Comparison of ENCODE assay signal across 8 cellular contexts in genomic region chr11:118295834-118296454, GRCh38. TPM values are rescaled to one million over a fixed set of nuclear protein-coding genes. Genes with fewer than 3 reads are reported as not detected.
DNase-seq lines count a peak whose midpoint lies in the region; ATAC-seq and TF ChIP-seq lines count a peak whose summit lies in the region.

No MANE protein-coding gene starts in this region.

- ATAC-seq in stimulated activated effector memory CD8-positive, alpha-beta T cell treated with anti-CD3 and anti-CD28 coated beads, Interleukin-12 subunit alpha, Interleukin-12 subunit beta, amount 100 ng/mL, for 72 hours: peak; percentile 83
- ATAC-seq in GM21423 (IDR thresholded peaks at IDR 0.05; ENCODE audit: unreplicated experiment) (no peak), HG03045 (IDR thresholded peaks at IDR 0.05; ENCODE audit: unreplicated experiment) (no peak)

- no peak overlapping the region for H3K4me3 Mint-ChIP-seq in activated CD4-positive, alpha-beta memory T cell treated with anti-CD3 and anti-CD28 coated beads, Interleukin-2, amount 10 ng/mL, durations not matched to agents 7 days and 5 days
- no peak overlapping the region for H3K4me3 Mint-ChIP-seq in stimulated activated effector memory CD8-positive, alpha-beta T cell treated with anti-CD3 and anti-CD28 coated beads, Interleukin-12 subunit alpha, Interleukin-12 subunit beta, amount 100 ng/mL, for 72 hours

- H3K36me3 Mint-ChIP-seq in activated CD4-positive, alpha-beta memory T cell treated with anti-CD3 and anti-CD28 coated beads, Interleukin-2, amount 10 ng/mL, durations not matched to agents 7 days and 5 days (ENCODE audit: low read depth): no peaks in the 10 kb centered on the region
- H3K36me3 Mint-ChIP-seq in stimulated activated effector memory CD8-positive, alpha-beta T cell treated with anti-CD3 and anti-CD28 coated beads, Interleukin-12 subunit alpha, Interleukin-12 subunit beta, amount 100 ng/mL, for 72 hours: no peaks in the 10 kb centered on the region

- H3K4me1 Mint-ChIP-seq in activated CD4-positive, alpha-beta memory T cell treated with anti-CD3 and anti-CD28 coated beads, Interleukin-2, amount 10 ng/mL, durations not matched to agents 7 days and 5 days: peaks cover 19% of the 10 kb centered on the region
- peaks cover 15% of the 10 kb centered on the region for H3K4me1 Mint-ChIP-seq in stimulated activated effector memory CD8-positive, alpha-beta T cell treated with anti-CD3 and anti-CD28 coated beads, Interleukin-12 subunit alpha, Interleukin-12 subunit beta, amount 100 ng/mL, for 72 hours

- CTCF ChIA-PET in activated CD4-positive, alpha-beta memory T cell treated with anti-CD3 and anti-CD28 coated beads, Interleukin-2, amount 10 ng/mL, durations not matched to agents 7 days and 5 days (lab: Charles Lee): interaction anchor here (0.5 to 4.7 kb wide), 57 partner anchors 8 to 488 kb away, joined by 3 to 73 read pairs (median 4); partner anchors contain the start of genes ARCN1, CD3D, CD3E and CD3G

- peak; percentile 48 for TF ChIP-seq CTCF in foreskin fibroblast (IDR thresholded peaks at IDR 0.05; ENCODE audit: low read depth, low read length)

- H3K9me3 Mint-ChIP-seq in activated CD4-positive, alpha-beta memory T cell treated with anti-CD3 and anti-CD28 coated beads, Interleukin-2, amount 10 ng/mL, durations not matched to agents 7 days and 5 days: no peaks in the 10 kb centered on the region
- no peaks in the 10 kb centered on the region for H3K9me3 Mint-ChIP-seq in stimulated activated effector memory CD8-positive, alpha-beta T cell treated with anti-CD3 and anti-CD28 coated beads, Interleukin-12 subunit alpha, Interleukin-12 subunit beta, amount 100 ng/mL, for 72 hours

- H3K27me3 Mint-ChIP-seq in activated CD4-positive, alpha-beta memory T cell treated with anti-CD3 and anti-CD28 coated beads, Interleukin-2, amount 10 ng/mL, durations not matched to agents 7 days and 5 days: peaks cover 1% of the 10 kb centered on the region

- H3K27ac Mint-ChIP-seq in activated CD4-positive, alpha-beta memory T cell treated with anti-CD3 and anti-CD28 coated beads, Interleukin-2, amount 10 ng/mL, durations not matched to agents 7 days and 5 days: no peak overlapping the region
- H3K27ac Mint-ChIP-seq in stimulated activated effector memory CD8-positive, alpha-beta T cell treated with anti-CD3 and anti-CD28 coated beads, Interleukin-12 subunit alpha, Interleukin-12 subunit beta, amount 100 ng/mL, for 72 hours: peak overlapping the region; percentile 64

- peak; percentile 27 for DNase-seq in DMS53 treated with DMSO at 0.1 percent for 48 hours (lab: John Stamatoyannopoulos, UW; ENCODE audit: unreplicated experiment)
- peak; percentile 68 for DNase-seq in Jurkat, Clone E6-1 (ENCODE audit: low read depth, low spot score)
- DNase-seq in activated CD4-positive, alpha-beta memory T cell treated with anti-CD3 and anti-CD28 coated beads, Interleukin-2, amount 10 ng/mL, durations not matched to agents 7 days and 5 days: peak; percentile 42
- DNase-seq in foreskin fibroblast: peak in 1 of 2 donors; percentile 48
- no peak for DNase-seq in stimulated activated effector memory CD8-positive, alpha-beta T cell treated with anti-CD3 and anti-CD28 coated beads, Interleukin-12 subunit alpha, Interleukin-12 subunit beta, amount 100 ng/mL, for 72 hours (ENCODE audit: low spot score in 2 of 2)
- no peak for DNase-seq in AG08395 (ENCODE audit: low spot score)

- POLR2A ChIA-PET in activated CD4-positive, alpha-beta memory T cell treated with anti-CD3 and anti-CD28 coated beads, Interleukin-2, amount 10 ng/mL, durations not matched to agents 7 days and 5 days (lab: Charles Lee): interaction anchor here (0.6 to 1.8 kb wide), 11 partner anchors 9 to 98 kb away, joined by 3 to 24 read pairs (median 5); partner anchors contain the start of genes CD3E, MPZL3 and UBE4A

- H3K4me3 ChIP-seq in Jurkat, Clone E6-1 (ENCODE audit: low read length): no peak overlapping the region
- no peak overlapping the region for H3K4me3 ChIP-seq in foreskin fibroblast (ENCODE audit: low read depth in 1 of 2, low read length in 2 of 2)

RNA-seq across cellular contexts. Expression of gene CD3E, which starts 8.6 kb away (rescaled TPM):
- 926 TPM for polyA plus RNA-seq in Jurkat, Clone E6-1 (2012; ENCODE audit: insufficient read depth, insufficient read length)
- 100 to 1,000 TPM; 639 to 653 TPM for total RNA-seq in activated CD4-positive, alpha-beta memory T cell treated with anti-CD3 and anti-CD28 coated beads, Interleukin-2, amount 10 ng/mL, durations not matched to agents 7 days and 5 days

RNA-seq across cellular contexts. Expression of gene MPZL2, which starts 31.8 kb away (rescaled TPM):
- not detected for polyA plus RNA-seq in Jurkat, Clone E6-1 (2012; ENCODE audit: insufficient read depth, insufficient read length)
- total RNA-seq in activated CD4-positive, alpha-beta memory T cell treated with anti-CD3 and anti-CD28 coated beads, Interleukin-2, amount 10 ng/mL, durations not matched to agents 7 days and 5 days: 1 to 10 TPM; 3.8 to 5.3 TPM

RNA-seq across cellular contexts. Expression of gene MPZL3, which starts 43.8 kb away (rescaled TPM):
- 0.73 TPM for polyA plus RNA-seq in Jurkat, Clone E6-1 (2012; ENCODE audit: insufficient read depth, insufficient read length)
- total RNA-seq in activated CD4-positive, alpha-beta memory T cell treated with anti-CD3 and anti-CD28 coated beads, Interleukin-2, amount 10 ng/mL, durations not matched to agents 7 days and 5 days: 10 to 100 TPM; 34.0 to 34.9 TPM

RNA-seq across cellular contexts. Expression of gene CD3D, which starts 46.6 kb away (rescaled TPM):
- polyA plus RNA-seq in Jurkat, Clone E6-1 (2012; ENCODE audit: insufficient read depth, insufficient read length): 2,085 TPM
- total RNA-seq in activated CD4-positive, alpha-beta memory T cell treated with anti-CD3 and anti-CD28 coated beads, Interleukin-2, amount 10 ng/mL, durations not matched to agents 7 days and 5 days: 100 to 1,000 TPM; 467 to 476 TPM

RNA-seq across cellular contexts. Expression of gene CD3G, which starts 48.2 kb away (rescaled TPM):
- 109 TPM for polyA plus RNA-seq in Jurkat, Clone E6-1 (2012; ENCODE audit: insufficient read depth, insufficient read length)
- total RNA-seq in activated CD4-positive, alpha-beta memory T cell treated with anti-CD3 and anti-CD28 coated beads, Interleukin-2, amount 10 ng/mL, durations not matched to agents 7 days and 5 days: 100 to 1,000 TPM; 223 to 225 TPM

Comparison
In these comparisons a context has a peak if more than half of its experiments do, and no peak if none do; other contexts are left out.
1. DNase-seq: peak in DMS53 treated with DMSO at 0.1 percent for 48 hours (single experiment), Jurkat, Clone E6-1 (single experiment) and activated CD4-positive, alpha-beta memory T cell treated with anti-CD3 and anti-CD28 coated beads, Interleukin-2, amount 10 ng/mL, durations not matched to agents 7 days and 5 days (single experiment); none in stimulated activated effector memory CD8-positive, alpha-beta T cell treated with anti-CD3 and anti-CD28 coated beads, Interleukin-12 subunit alpha, Interleukin-12 subunit beta, amount 100 ng/mL, for 72 hours (0 of 2) and AG08395 (single experiment).